Comparison of ENCODE assay signal across 1 cellular context in genomic region chr1:10630661-10631120, GRCh38.
TF ChIP-seq lines count a peak whose summit lies in the region.

No MANE protein-coding gene starts in this region.

TF ChIP-seq in H1, 55 proteins besides CTCF, POLR2A, EP300 and RAD21:
- no peak for TF ChIP-seq CBX5 (IDR thresholded peaks at IDR 0.05; ENCODE audit: low read depth, low read length)
- no peak for TF ChIP-seq GABPA (IDR thresholded peaks at IDR 0.05; ENCODE audit: borderline replicate concordance, insufficient read depth, low read length)
- TF ChIP-seq JUND (IDR thresholded peaks at IDR 0.05; ENCODE audit: low read length) = no peak
- no peak for TF ChIP-seq CHD7 (IDR thresholded peaks at IDR 0.05; ENCODE audit: insufficient replicate concordance, low read length)
- TF ChIP-seq SP4 (IDR thresholded peaks at IDR 0.05; ENCODE audit: low read length) = no peak
- no peak for TF ChIP-seq POLR2AphosphoS5 (IDR thresholded peaks at IDR 0.05; ENCODE audit: low read depth, low read length)
- no peak for TF ChIP-seq BACH1 (IDR thresholded peaks at IDR 0.05; ENCODE audit: low read length)
